Comparison of ENCODE assay signal across 9 cellular contexts in genomic region chr2:111194835-111195621, GRCh38.
DNase-seq lines count a peak whose midpoint lies in the region; ATAC-seq, FAIRE-seq and TF ChIP-seq lines count a peak whose summit lies in the region.
"Had no signal": no experiment of that assay in that cellular context is flagged by ENCODE, and none has a peak within 500 bp of the region (broad histone marks: within the 10 kb centered on the region; RNA-seq: fewer than 3 reads in every experiment).

No MANE protein-coding gene starts in this region.

- no peak overlapping the region for H4K91ac ChIP-seq in H1 (replicated peaks; ENCODE audit: insufficient read length, low read length)

- no peaks in the 10 kb centered on the region for H3K9me3 ChIP-seq in H1 (ENCODE audit: insufficient read depth in 2 of 2, low read depth in 1 of 2, low read length in 1 of 2)
- H3K9me3 ChIP-seq in naive thymus-derived CD4-positive, alpha-beta T cell (ENCODE audit: control insufficient read depth in 2 of 3, low read length in 3 of 3) = no peaks in the 10 kb centered on the region

- H3K23ac ChIP-seq in H1 (ENCODE audit: insufficient read length) = no peak overlapping the region

- no peak overlapping the region for H3K4ac ChIP-seq in H1 (replicated peaks; ENCODE audit: insufficient read length, low read depth, low read length)

- H3K79me2 ChIP-seq in H1 (ENCODE audit: control insufficient read depth in 1 of 2, insufficient read depth in 2 of 2, low read length in 2 of 2) = no peaks in the 10 kb centered on the region

- no peak overlapping the region for H2BK5ac ChIP-seq in H1 (ENCODE audit: low read depth, low read length)

- TF ChIP-seq CTCF in GM12874 (IDR thresholded peaks at IDR 0.05; ENCODE audit: insufficient read depth, low read depth, low read length) (0 out of 2 replicates have a peak, but pooled peaks have one; percentile 27), H1 (IDR thresholded peaks at IDR 0.05; ENCODE audit: control extremely low read depth in 1 of 3, insufficient read depth in 1 of 3, low read depth in 1 of 3, low read length in 3 of 3) (peak in 1 of 3 experiments; percentile 34; a peak in 1 of 4 replicates)

- H3K36me3 ChIP-seq in H1 (ENCODE audit: control insufficient read depth in 2 of 4, insufficient read depth in 4 of 4, low read length in 3 of 4) = no peaks in the 10 kb centered on the region
- no peaks in the 10 kb centered on the region for H3K36me3 ChIP-seq in naive thymus-derived CD4-positive, alpha-beta T cell (ENCODE audit: control insufficient read depth in 2 of 3, insufficient read depth in 3 of 3, low read length in 3 of 3)

- no peak overlapping the region for H3K27ac Mint-ChIP-seq in naive thymus-derived CD4-positive, alpha-beta T cell

- H3K9ac ChIP-seq in H1 (replicated peaks in 1 of 4; ENCODE audit: extremely low read depth in 1 of 4, low read depth in 3 of 4, low read length in 3 of 4) = no peak overlapping the region

- H3K23me2 ChIP-seq in H1 (ENCODE audit: low read depth, low read length) = no peaks in the 10 kb centered on the region

- H3K27me3 Mint-ChIP-seq in naive thymus-derived CD4-positive, alpha-beta T cell = peaks cover 0 to 31% (median 0%) of the 10 kb centered on the region in 5 donors

- DNase-seq in H1 (ENCODE audit: low read depth in 1 of 2, low spot score in 2 of 2) = peak in 1 of 2 experiments; percentile 42
- DNase-seq in naive thymus-derived CD4-positive, alpha-beta T cell = no peak
- no peak for DNase-seq in MV-4-11 (lab: John Stamatoyannopoulos, UW)
- no peak for DNase-seq in KG1 (lab: John Stamatoyannopoulos, UW)
- no peak for DNase-seq in anterior cingulate cortex (lab: John Stamatoyannopoulos, UW)
- DNase-seq: Calu3 had no signal

- H3K4me1 Mint-ChIP-seq in naive thymus-derived CD4-positive, alpha-beta T cell = peaks cover 0 to 5% (median 0%) of the 10 kb centered on the region in 7 donors

- no peaks in the 10 kb centered on the region; a peak in 1 of 7 replicates for H3K4me1 ChIP-seq in H1 (replicated peaks in 1 of 4; ENCODE audit: control insufficient read depth in 3 of 4, insufficient read depth in 4 of 4, low read length in 3 of 4)
- H3K4me1 ChIP-seq in naive thymus-derived CD4-positive, alpha-beta T cell (ENCODE audit: control insufficient read depth in 2 of 2, insufficient read depth in 2 of 2, low read length in 2 of 2) = peaks cover 0 to 17% of the 10 kb centered on the region in 2 donors

- no peak for FAIRE-seq in H1 (lab: Jason Lieb, UNC)

- no peaks in the 10 kb centered on the region for H4K20me1 ChIP-seq in H1 (replicated peaks in 1 of 2; ENCODE audit: control insufficient read depth in 1 of 2, insufficient read depth in 2 of 2, low read length in 2 of 2)

- H3K79me1 ChIP-seq in H1 (ENCODE audit: low read depth, low read length) = no peaks in the 10 kb centered on the region

- intact Hi-C loops in naive thymus-derived CD4-positive, alpha-beta T cell (cut with micrococcal nuclease) = no loop called here

- H2AFZ ChIP-seq in H1 (ENCODE audit: low read length) = no peak overlapping the region

- no peak overlapping the region for H3K14ac ChIP-seq in H1 (ENCODE audit: insufficient read length)

- TF ChIP-seq RAD21 in H1 (IDR thresholded peaks at IDR 0.05 in 1 of 2, conservative IDR thresholded peaks at IDR 0.05 in 1 of 2; ENCODE audit: low read depth in 2 of 2, low read length in 2 of 2) = peak; percentile 29 to 40; a peak in 3 of 4 replicates

- H3K4me3 ChIP-seq in H1 (ENCODE audit: extremely low read depth in 1 of 4, insufficient read depth in 2 of 4, low read depth in 3 of 4, low read length in 4 of 4) = no peak overlapping the region
- H3K4me3 ChIP-seq in naive thymus-derived CD4-positive, alpha-beta T cell (ENCODE audit: low read length) = no peak overlapping the region

- CTCF ChIA-PET in H1 (lab: Charles Lee; ENCODE audit: partially characterized antibody) = interaction anchor here (1.0 to 2.7 kb wide), 10 partner anchors 9 to 138 kb away, joined by 3 to 18 read pairs (median 4); no protein-coding TSS in a partner anchor
- CTCF ChIA-PET in naive thymus-derived CD4-positive, alpha-beta T cell (lab: Charles Lee) = no interaction called here

- TF ChIP-seq POLR2A in H1 (IDR thresholded peaks at IDR 0.05; ENCODE audit: control extremely low read depth in 1 of 2, low read depth in 2 of 2, low read length in 2 of 2) = no peak

- no peaks in the 10 kb centered on the region for H3K9me3 Mint-ChIP-seq in naive thymus-derived CD4-positive, alpha-beta T cell

- no peak overlapping the region for H2BK15ac ChIP-seq in H1 (ENCODE audit: low read length)

- no peak overlapping the region for H2BK12ac ChIP-seq in H1 (ENCODE audit: low read depth, low read length)

- WGBS in H1 (ENCODE audit: extremely low coverage in 1 of 2, insufficient coverage in 1 of 2, insufficient read length in 1 of 2, insufficient replicate concordance in 2 of 2, low coverage in 1 of 2, low lambda C conversion rate in 2 of 2, missing lambda C conversion rate in 1 of 2), 2 experiments = 83% methylated on average over 8 of the region's 8 CpGs; no CpG with 5 or more reads in 1 of the 2 experiments

- H3K4me3 Mint-ChIP-seq in naive thymus-derived CD4-positive, alpha-beta T cell = no peak overlapping the region

- H3K27me3 ChIP-seq in H1 (replicated peaks in 1 of 4; ENCODE audit: control insufficient read depth in 3 of 4, extremely low read depth in 1 of 4, insufficient read depth in 3 of 4, low read length in 3 of 4) = no peaks in the 10 kb centered on the region; a peak in 1 of 7 replicates
- no peaks in the 10 kb centered on the region for H3K27me3 ChIP-seq in naive thymus-derived CD4-positive, alpha-beta T cell (ENCODE audit: control insufficient read depth in 2 of 2, insufficient read depth in 2 of 2, low read length in 2 of 2)

- no peak overlapping the region for H3K4me2 ChIP-seq in H1 (ENCODE audit: insufficient read depth in 1 of 2, low read depth in 2 of 2, low read length in 2 of 2)

- POLR2A ChIA-PET in H1 (lab: Charles Lee; ENCODE audit: partially characterized antibody) = interaction anchor here (1.2 kb wide), 1 partner anchor 10 kb away, joined by 4 read pairs; no protein-coding TSS in a partner anchor
- POLR2A ChIA-PET in naive thymus-derived CD4-positive, alpha-beta T cell (lab: Charles Lee) = no interaction called here

- peaks cover 0 to 2% (median 0%) of the 10 kb centered on the region in 5 donors for H3K36me3 Mint-ChIP-seq in naive thymus-derived CD4-positive, alpha-beta T cell

- no peak overlapping the region for H2BK20ac ChIP-seq in H1 (ENCODE audit: low read length)

- H2BK120ac ChIP-seq in H1 (replicated peaks; ENCODE audit: low read depth, low read length) = no peak overlapping the region

- H4K8ac ChIP-seq in H1 (ENCODE audit: extremely low read depth, insufficient read depth, low read length) = no peak overlapping the region

- H3K27ac ChIP-seq in H1 (ENCODE audit: low read depth, low read length) = no peak overlapping the region
- H3K27ac ChIP-seq in naive thymus-derived CD4-positive, alpha-beta T cell (ENCODE audit: low read depth, low read length) = no peak overlapping the region

- TF ChIP-seq EP300 in H1 (IDR thresholded peaks at IDR 0.05; ENCODE audit: borderline replicate concordance in 1 of 2, low read depth in 2 of 2, low read length in 2 of 2) = no peak

- H4K5ac ChIP-seq in H1 (ENCODE audit: insufficient read length, low read depth, low read length) = no peak overlapping the region

- H3K18ac ChIP-seq in H1 (ENCODE audit: extremely low read depth, low read length) = no peak overlapping the region

- H3K56ac ChIP-seq in H1 (replicated peaks; ENCODE audit: insufficient read length, low read depth, low read length) = no peak overlapping the region

- ATAC-seq in GM21381 (IDR thresholded peaks at IDR 0.05; ENCODE audit: unreplicated experiment) (peak; percentile 86), HG03354 (IDR thresholded peaks at IDR 0.05; ENCODE audit: poor library complexity, severe bottlenecking, unreplicated experiment) (peak; percentile 85)
- ATAC-seq in naive thymus-derived CD4-positive, alpha-beta T cell = no peak

- H2AK5ac ChIP-seq in H1 (ENCODE audit: low read depth, low read length) = no peak overlapping the region

TF ChIP-seq in H1, 55 proteins besides CTCF, POLR2A, EP300 and RAD21:
- TF ChIP-seq ATF3 (IDR thresholded peaks at IDR 0.05; ENCODE audit: insufficient read depth, low read depth, low read length) (no peak), SRF (IDR thresholded peaks at IDR 0.05; ENCODE audit: low read depth, low read length) (no peak)
